In the genomic region with DNA sequence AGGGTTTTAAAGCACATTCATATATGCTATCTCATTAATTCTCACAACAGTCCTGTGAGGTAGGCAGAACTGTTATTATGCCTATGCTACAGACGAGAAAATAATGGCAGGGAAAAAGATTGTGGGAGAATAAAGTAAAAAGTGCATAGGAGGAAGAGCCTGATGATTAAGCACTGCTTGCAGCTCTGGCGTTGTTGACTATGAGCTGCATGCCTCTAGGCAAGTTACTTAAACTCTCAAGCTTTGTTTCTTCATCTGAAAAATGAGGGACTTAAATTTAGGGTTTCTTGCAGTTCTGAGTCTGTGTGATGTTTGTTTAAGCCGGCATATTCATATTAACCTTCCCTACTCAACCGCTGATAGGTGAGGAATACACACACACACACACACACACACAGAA, we compare ENCODE assay signal across 2 cellular contexts.
TF ChIP-seq lines count a peak whose summit lies in the region.

No MANE protein-coding gene starts in this region.

TF ChIP-seq in IMR-90, 13 proteins besides CTCF, POLR2A, EP300 and RAD21:
- TF ChIP-seq RCOR1 (IDR thresholded peaks at IDR 0.05; ENCODE audit: insufficient replicate concordance, low read length) = no peak

TF ChIP-seq in HEK293T, 16 proteins besides CTCF, POLR2A, EP300 and RAD21:
- TF ChIP-seq L3MBTL2 (conservative IDR thresholded peaks at IDR 0.05) = no peak
- TF ChIP-seq ARNT (IDR thresholded peaks at IDR 0.05) = no peak
- TF ChIP-seq, protein P1, sequence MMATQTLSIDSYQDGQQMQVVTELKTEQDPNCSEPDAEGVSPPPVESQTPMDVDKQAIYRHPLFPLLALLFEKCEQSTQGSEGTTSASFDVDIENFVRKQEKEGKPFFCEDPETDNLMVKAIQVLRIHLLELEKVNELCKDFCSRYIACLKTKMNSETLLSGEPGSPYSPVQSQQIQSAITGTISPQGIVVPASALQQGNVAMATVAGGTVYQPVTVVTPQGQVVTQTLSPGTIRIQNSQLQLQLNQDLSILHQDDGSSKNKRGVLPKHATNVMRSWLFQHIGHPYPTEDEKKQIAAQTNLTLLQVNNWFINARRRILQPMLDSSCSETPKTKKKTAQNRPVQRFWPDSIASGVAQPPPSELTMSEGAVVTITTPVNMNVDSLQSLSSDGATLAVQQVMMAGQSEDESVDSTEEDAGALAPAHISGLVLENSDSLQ (IDR thresholded peaks at IDR 0.05) = no peak
- TF ChIP-seq FOXA1 (IDR thresholded peaks at IDR 0.05) = no peak
- TF ChIP-seq ZNF384 (IDR thresholded peaks at IDR 0.05) = no peak
- no peak for TF ChIP-seq FOXK2 (IDR thresholded peaks at IDR 0.05)
- no peak for TF ChIP-seq CTBP1 (IDR thresholded peaks at IDR 0.05; ENCODE audit: borderline replicate concordance)
- TF ChIP-seq BHLHE40 (IDR thresholded peaks at IDR 0.05; ENCODE audit: borderline replicate concordance) = no peak
- TF ChIP-seq HDGF (IDR thresholded peaks at IDR 0.05; ENCODE audit: borderline replicate concordance) = no peak
- no peak for TF ChIP-seq SUZ12 (IDR thresholded peaks at IDR 0.05)
